In genomic region chr5:140339636-140340035, GRCh38 we compare ENCODE assay signal across 32 cellular contexts. TPM values are rescaled to one million over a fixed set of nuclear protein-coding genes. Genes with fewer than 3 reads are reported as not detected.
A peak's percentile ranks its signal among the peaks of the same experiment; 100 is the strongest.
DNase-seq lines count a peak whose midpoint lies in the region; ATAC-seq, FAIRE-seq and TF ChIP-seq lines count a peak whose summit lies in the region.
"Had no signal": no experiment of that assay in that cellular context is flagged by ENCODE, and none has a peak within 500 bp of the region (broad histone marks: within the 10 kb centered on the region; RNA-seq: fewer than 3 reads in every experiment).

No MANE protein-coding gene starts in this region.

- H4K20me1 ChIP-seq in PC-9 (ENCODE audit: insufficient read depth) (peaks cover 87% of the 10 kb centered on the region), keratinocyte (ENCODE audit: control insufficient read depth, extremely low read depth, insufficient read depth, low read length) (peaks cover 21% of the 10 kb centered on the region)

- H2AFZ ChIP-seq in PC-9 (no peak overlapping the region), keratinocyte (ENCODE audit: control insufficient read depth, low read length) (no peak overlapping the region)

- H3K36me3 Mint-ChIP-seq in activated T-cell treated with anti-CD3 and anti-CD28 coated beads, Interleukin-2, amount 50 U/mL, for 24 hours (ENCODE audit: low read depth): peaks cover 24% of the 10 kb centered on the region

- no peak overlapping the region for H3K4me3 Mint-ChIP-seq in activated T-cell treated with anti-CD3 and anti-CD28 coated beads, Interleukin-2, amount 50 U/mL, for 24 hours
- H3K4me3 Mint-ChIP-seq: endodermal cell; nephron; stimulated activated effector memory CD8-positive, alpha-beta T cell treated with anti-CD3 and anti-CD28 coated beads, Interleukin-12 subunit alpha, Interleukin-12 subunit beta, amount 100 ng/mL, for 72 hours; T-helper 17 cell had no signal

- peaks cover 11 to 97% (median 90%) of the 10 kb centered on the region in 9 donors for H3K4me1 ChIP-seq in heart right ventricle
- peaks cover 52% of the 10 kb centered on the region for H3K4me1 ChIP-seq in PC-9 (replicated peaks; ENCODE audit: insufficient read depth)
- peaks cover 70% of the 10 kb centered on the region for H3K4me1 ChIP-seq in keratinocyte (ENCODE audit: control insufficient read depth, extremely low read depth, insufficient read depth, low read length)
- peaks cover 65 to 96% (median 87%) of the 10 kb centered on the region in 4 donors for H3K4me1 ChIP-seq in stomach

- WGBS in heart right ventricle, 2 donors: 81% methylated on average over 4 of the region's 4 CpGs
- WGBS in stomach, 5 donors: 42 to 72% (median 56%) methylated on average over 4 of the region's 4 CpGs

- TF ChIP-seq EP300 in stomach (IDR thresholded peaks at IDR 0.05): no peak

- no peak overlapping the region for H3K27ac Mint-ChIP-seq in activated T-cell treated with anti-CD3 and anti-CD28 coated beads, Interleukin-2, amount 50 U/mL, for 24 hours
- H3K27ac Mint-ChIP-seq: endodermal cell; nephron; stimulated activated effector memory CD8-positive, alpha-beta T cell treated with anti-CD3 and anti-CD28 coated beads, Interleukin-12 subunit alpha, Interleukin-12 subunit beta, amount 100 ng/mL, for 72 hours; T-helper 17 cell had no signal

- no peaks in the 10 kb centered on the region for H3K9me3 Mint-ChIP-seq in activated T-cell treated with anti-CD3 and anti-CD28 coated beads, Interleukin-2, amount 50 U/mL, for 24 hours
- H3K9me3 Mint-ChIP-seq: endodermal cell; nephron; stimulated activated effector memory CD8-positive, alpha-beta T cell treated with anti-CD3 and anti-CD28 coated beads, Interleukin-12 subunit alpha, Interleukin-12 subunit beta, amount 100 ng/mL, for 72 hours had no signal

- H3K79me2 ChIP-seq in PC-9 (ENCODE audit: low read depth): peaks cover 73% of the 10 kb centered on the region
- H3K79me2 ChIP-seq in keratinocyte (ENCODE audit: control insufficient read depth, insufficient read depth, low read length): peaks cover 48% of the 10 kb centered on the region

- no peak for TF ChIP-seq POLR2A in stomach (IDR thresholded peaks at IDR 0.05)

- H3K4me2 ChIP-seq in PC-9: peak overlapping the region; percentile 18; the same call in 1 of the 2 replicates
- H3K4me2 ChIP-seq in keratinocyte (ENCODE audit: control insufficient read depth, extremely low read depth, insufficient read depth, low read depth, low read length): peak overlapping the region; percentile 6
- H3K4me2 ChIP-seq: SK-N-SH had no signal

- no peak overlapping the region for H3K9ac ChIP-seq in keratinocyte (ENCODE audit: control insufficient read depth, extremely low read depth, insufficient read depth, low read length)
- H3K9ac ChIP-seq: SK-N-SH had no signal

- DNase-seq in heart right ventricle: no peak
- DNase-seq in Right ventricle myocardium superior: no peak
- peak in 1 of 2 experiments; percentile 13 for DNase-seq in PC-9
- no peak for DNase-seq in keratinocyte (ENCODE audit: low read depth, low spot score)
- no peak for DNase-seq in stomach
- DNase-seq in NCI-H1092 treated with DMSO at 0.1 percent for 48 hours (lab: John Stamatoyannopoulos, UW): no peak
- DNase-seq in activated T-cell treated with anti-CD3 and anti-CD28 coated beads, Interleukin-2, amount 50 U/mL, for 24 hours: no peak
- DNase-seq: activated CD4-positive, alpha-beta T cell treated with anti-CD3 and anti-CD28 coated beads for 1 hour; C1 segment of cervical spinal cord; caudate nucleus; endodermal cell; esophagus squamous epithelium; foreskin melanocyte; HCEC 1CT; hypothalamus; KBM-7; NCI-H1436 treated with DMSO at 0.1 percent for 48 hours; NCI-H2107; NCI-H446; NCI-H774; SK-N-SH; stimulated activated CD4-positive, alpha-beta T cell treated with anti-CD3 and anti-CD28 coated beads, Interleukin-12 subunit alpha, Interleukin-12 subunit beta, amount 100 ng/mL, for 4 hours; stimulated activated CD4-positive, alpha-beta T cell treated with anti-CD3 and anti-CD28 coated beads, Interleukin-4, amount 100 ng/mL, for 24 hours; T-helper 17 cell had no signal

- H3K27ac ChIP-seq in heart right ventricle: peak overlapping the region in 7 of 10 donors; percentile 34 to 96 (median 90)
- H3K27ac ChIP-seq in PC-9: no peak overlapping the region
- peak overlapping the region; percentile 15 for H3K27ac ChIP-seq in keratinocyte (ENCODE audit: control insufficient read depth, insufficient read depth, low read length)
- peak overlapping the region; percentile 3 to 90 (median 59) for H3K27ac ChIP-seq in stomach
- H3K27ac ChIP-seq: ascending aorta, esophagus squamous epithelium, RWPE1, suprapubic skin had no signal

- intact Hi-C loops in heart right ventricle (cut with DNase I) (loop anchor here in 5 of 10 donors (5.0 to 10.0 kb wide), 3 partner anchors 37 to 45 kb away; partner anchors contain the start of gene PFDN1 (in 2 of the 5)), Right ventricle myocardium superior (cut with DNase I) (loop anchor here (5.0 kb wide), 1 partner anchor 37 kb away; the partner anchor contains the start of gene PFDN1), PC-9 (cut with micrococcal nuclease; ENCODE audit: unreplicated experiment) (no loop called here), stomach (cut with DNase I; ENCODE audit: low total_unique reads) (loop anchor here (5.0 kb wide), 1 partner anchor 87 kb away; no protein-coding TSS in a partner anchor)

- POLR2A ChIA-PET in PC-9 (lab: Charles Lee; ENCODE audit: unreplicated experiment): no interaction called here

- dilution Hi-C loops in keratinocyte (cut with MboI; ENCODE audit: extremely low pct_ligation_motif_present, low sequenced_read_pairs): no loop called here

- H3K36me3 ChIP-seq in heart right ventricle: peaks cover 0 to 84% (median 23%) of the 10 kb centered on the region in 9 donors
- peaks cover 71% of the 10 kb centered on the region for H3K36me3 ChIP-seq in PC-9 (ENCODE audit: low read depth)
- H3K36me3 ChIP-seq in keratinocyte (ENCODE audit: control insufficient read depth in 2 of 2, extremely low read depth in 1 of 2, insufficient read depth in 2 of 2, low read length in 2 of 2): peaks cover 38 to 65% of the 10 kb centered on the region in 2 experiments
- H3K36me3 ChIP-seq in stomach: peaks cover 19 to 92% (median 61%) of the 10 kb centered on the region in 4 donors
- H3K36me3 ChIP-seq: ascending aorta had no signal

- CTCF ChIA-PET in PC-9 (lab: Charles Lee): no interaction called here

- no peaks in the 10 kb centered on the region for H3K27me3 Mint-ChIP-seq in activated T-cell treated with anti-CD3 and anti-CD28 coated beads, Interleukin-2, amount 50 U/mL, for 24 hours
- H3K27me3 Mint-ChIP-seq: T-helper 17 cell had no signal

- H3K4me1 Mint-ChIP-seq in activated T-cell treated with anti-CD3 and anti-CD28 coated beads, Interleukin-2, amount 50 U/mL, for 24 hours (ENCODE audit: low read depth): peaks cover 43% of the 10 kb centered on the region
- H3K4me1 Mint-ChIP-seq: endodermal cell had no signal

- H3K27me3 ChIP-seq in heart right ventricle (no peaks in the 10 kb centered on the region), PC-9 (ENCODE audit: insufficient read depth, low read depth) (no peaks in the 10 kb centered on the region), keratinocyte (ENCODE audit: control insufficient read depth, extremely low read depth, insufficient read depth, low read length) (no peaks in the 10 kb centered on the region), stomach (no peaks in the 10 kb centered on the region)
- H3K27me3 ChIP-seq: ascending aorta, esophagus squamous epithelium, suprapubic skin had no signal

- no peak for ATAC-seq in heart right ventricle
- ATAC-seq in Right ventricle myocardium superior (ENCODE audit: poor library complexity): no peak
- ATAC-seq in HG03045 (IDR thresholded peaks at IDR 0.05; ENCODE audit: unreplicated experiment): no peak
- ATAC-seq: stimulated activated effector memory CD8-positive, alpha-beta T cell treated with anti-CD3 and anti-CD28 coated beads, Interleukin-12 subunit alpha, Interleukin-12 subunit beta, amount 100 ng/mL, for 72 hours; T-helper 17 cell had no signal

- H3K9me3 ChIP-seq in heart right ventricle (no peaks in the 10 kb centered on the region), PC-9 (ENCODE audit: insufficient read depth, low read depth) (no peaks in the 10 kb centered on the region), keratinocyte (ENCODE audit: control insufficient read depth, low read depth, low read length) (no peaks in the 10 kb centered on the region), stomach (no peaks in the 10 kb centered on the region)
- H3K9me3 ChIP-seq: ascending aorta, esophagus squamous epithelium, SK-N-SH, suprapubic skin had no signal

- no TSS peak for BruUV-seq in PC-9 (replicated peaks; lab: Mats Ljungman, UMichigan)

- H3K9me2 ChIP-seq in PC-9 (ENCODE audit: insufficient read depth): no peaks in the 10 kb centered on the region
- H3K9me2 ChIP-seq: SK-N-SH had no signal

- H3K4me3 ChIP-seq in heart right ventricle (no peak overlapping the region), PC-9 (no peak overlapping the region), keratinocyte (ENCODE audit: control insufficient read depth in 2 of 3, extremely low read depth in 1 of 3, insufficient read depth in 2 of 3, low read depth in 1 of 3, low read length in 3 of 3) (no peak overlapping the region), stomach (no peak overlapping the region)
- H3K4me3 ChIP-seq: ascending aorta, esophagus squamous epithelium, suprapubic skin had no signal

- TF ChIP-seq CTCF in heart right ventricle (IDR thresholded peaks at IDR 0.05) (no peak), PC-9 (conservative IDR thresholded peaks at IDR 0.05) (no peak), keratinocyte (optimal IDR thresholded peaks at IDR 0.05 in 1 of 3, IDR thresholded peaks at IDR 0.05 in 1 of 3, conservative IDR thresholded peaks at IDR 0.05 in 1 of 3; ENCODE audit: extremely low read depth in 1 of 3, insufficient read depth in 2 of 3, low read length in 3 of 3) (no peak), stomach (IDR thresholded peaks at IDR 0.05) (no peak)

- H3K9me1 ChIP-seq in keratinocyte (ENCODE audit: control insufficient read depth, extremely low read depth, insufficient read depth, low read length): peaks cover 17% of the 10 kb centered on the region

- no peak for FAIRE-seq in keratinocyte (lab: Jason Lieb, UNC)

- peaks cover 88% of the 10 kb centered on the region for H3F3A ChIP-seq in PC-9 (ENCODE audit: insufficient read depth, low read depth)

RNA-seq across cellular contexts. Expression of gene HBEGF, which starts 6.8 kb away (rescaled TPM):
- total RNA-seq in heart right ventricle (100 to 1,000 TPM in 2 of 10 donors, 10 to 100 TPM in 8; 18.5 to 121 (median 33.3) TPM), Right ventricle myocardium superior (21.7 TPM), PC-9 (2021) (8.5 and 9.0 TPM in 2 replicates), stomach (10 to 100 TPM in 3 of 5 donors, 1 to 10 TPM in 2; 1.2 to 39.8 (median 27.7) TPM)
- polyA plus RNA-seq in heart right ventricle (10 to 100 TPM; 14.6 to 33.5 TPM), keratinocyte (29.0 to 53.1 TPM (median 34.2 TPM) in 3 replicates), stomach (10 to 100 TPM in 2 of 3 donors, 1 to 10 TPM in 1; 8.5 to 15.0 (median 11.8) TPM)
- 45.6 TPM for polyA plus RNA-seq in keratinocyte (2011; ENCODE audit: low read depth)
- 24.8 and 37.0 TPM in 2 replicates for polyA plus RNA-seq in keratinocyte (2011; cell fraction: cytosol; rRNA removed)
- 108 and 131 TPM in 2 replicates for polyA plus RNA-seq in keratinocyte (2011; cell fraction: nucleus; rRNA removed)
- 22.1 and 109 TPM in 2 replicates for polyA plus RNA-seq in keratinocyte (2012; ENCODE audit: low replicate concordance)
- 11.6 to 23.4 TPM (median 17.4 TPM) in 3 replicates for polyA minus RNA-seq in keratinocyte
- 13.8 TPM for polyA minus RNA-seq in keratinocyte (2011; cell fraction: cytosol; rRNA and poly(A)+ RNA removed)
- 30.2 and 41.6 TPM in 2 replicates for polyA minus RNA-seq in keratinocyte (2011; cell fraction: nucleus; rRNA and poly(A)+ RNA removed)

RNA-seq across cellular contexts. Expression of gene SLC4A9, which starts 20.4 kb away (rescaled TPM):
- total RNA-seq in heart right ventricle: under 1 TPM in 2 of 10 donors, not detected in 8; 0.10 to 0.34 TPM
- polyA plus RNA-seq in heart right ventricle: under 1 TPM; 0.01 to 0.29 TPM
- not detected for total RNA-seq in Right ventricle myocardium superior
- total RNA-seq in PC-9 (2021): 0.20 and 0.53 TPM in 2 replicates
- polyA plus RNA-seq in keratinocyte: 0.04 to 0.14 TPM (median 0.07 TPM) in 3 replicates
- polyA plus RNA-seq in keratinocyte (2011; ENCODE audit: low read depth): not detected
- polyA plus RNA-seq in keratinocyte (2011; cell fraction: cytosol; rRNA removed): 0.09 TPM in 1 of 2 replicates, not detected in the other
- 0.13 and 0.25 TPM in 2 replicates for polyA plus RNA-seq in keratinocyte (2011; cell fraction: nucleus; rRNA removed)
- polyA plus RNA-seq in keratinocyte (2012; ENCODE audit: low replicate concordance): 0.06 and 0.07 TPM in 2 replicates
- polyA minus RNA-seq in keratinocyte: not detected in 3 replicates
- not detected for polyA minus RNA-seq in keratinocyte (2011; cell fraction: cytosol; rRNA and poly(A)+ RNA removed)
- 0.11 TPM in 1 of 2 replicates, not detected in the other for polyA minus RNA-seq in keratinocyte (2011; cell fraction: nucleus; rRNA and poly(A)+ RNA removed)
- not detected for total RNA-seq in stomach
- polyA plus RNA-seq in stomach: under 1 TPM in 1 of 3 donors, not detected in 2; 0.30 TPM
- total RNA-seq: ascending aorta, osteocyte, T-helper 17 cell had no signal
- polyA plus RNA-seq: AG04450 had no signal

RNA-seq across cellular contexts. Expression of gene PFDN1, which starts 36.7 kb away (rescaled TPM):
- total RNA-seq in heart right ventricle: 10 to 100 TPM; 56.8 to 94.0 (median 77.0) TPM
- 100 to 1,000 TPM in 1 of 2 donors, 10 to 100 TPM in 1; 95.1 to 100 TPM for polyA plus RNA-seq in heart right ventricle
- total RNA-seq in Right ventricle myocardium superior: 68.7 TPM
- total RNA-seq in PC-9 (2021): 62.7 and 69.1 TPM in 2 replicates
- polyA plus RNA-seq in keratinocyte: 77.2 to 101 TPM (median 79.0 TPM) in 3 replicates
- 192 TPM for polyA plus RNA-seq in keratinocyte (2011; ENCODE audit: low read depth)
- polyA plus RNA-seq in keratinocyte (2011; cell fraction: cytosol; rRNA removed): 100 and 122 TPM in 2 replicates
- polyA plus RNA-seq in keratinocyte (2011; cell fraction: nucleus; rRNA removed): 40.9 and 43.3 TPM in 2 replicates
- polyA plus RNA-seq in keratinocyte (2012; ENCODE audit: low replicate concordance): 87.4 and 90.1 TPM in 2 replicates
- 79.0 to 84.7 TPM (median 83.4 TPM) in 3 replicates for polyA minus RNA-seq in keratinocyte
- 41.4 TPM for polyA minus RNA-seq in keratinocyte (2011; cell fraction: cytosol; rRNA and poly(A)+ RNA removed)
- polyA minus RNA-seq in keratinocyte (2011; cell fraction: nucleus; rRNA and poly(A)+ RNA removed): 15.2 and 19.6 TPM in 2 replicates
- total RNA-seq in stomach: 100 to 1,000 TPM in 2 of 5 donors, 10 to 100 TPM in 3; 28.6 to 137 (median 52.1) TPM
- polyA plus RNA-seq in stomach: 10 to 100 TPM; 70.7 to 88.0 (median 77.8) TPM
